ENCODE assay signal across 25 cellular contexts in genomic region chr13:45538382-45538781, GRCh38.
A peak's percentile ranks its signal among the peaks of the same experiment; 100 is the strongest.
DNase-seq lines count a peak whose midpoint lies in the region; ATAC-seq, FAIRE-seq and TF ChIP-seq lines count a peak whose summit lies in the region.
"Had no signal": no experiment of that assay in that cellular context is flagged by ENCODE, and none has a peak within 500 bp of the region (broad histone marks: within the 10 kb centered on the region; RNA-seq: fewer than 3 reads in every experiment).

No MANE protein-coding gene starts in this region.

- CTCF ChIA-PET in activated CD8-positive, alpha-beta memory T cell treated with anti-CD3 and anti-CD28 coated beads, Interleukin-2, amount 10 ng/mL, durations not matched to agents 7 days and 5 days (lab: Charles Lee) = interaction anchor here (0.6 kb wide), 1 partner anchor 309 kb away, joined by 3 read pairs; no protein-coding TSS in a partner anchor
- CTCF ChIA-PET in GM12878 (lab: Yijun Ruan, JAX) = interaction anchor here (1.9 kb wide), 1 partner anchor 15 kb away, joined by 4 read pairs; no protein-coding TSS in a partner anchor
- CTCF ChIA-PET in T-cell (lab: Charles Lee) = no interaction called here

- H3K4me1 ChIP-seq in GM12878 (ENCODE audit: control insufficient read depth, insufficient read depth, low read length) = no peaks in the 10 kb centered on the region
- H3K4me1 ChIP-seq: adrenal gland, breast epithelium, left lung, transverse colon had no signal

- RAD21 ChIA-PET in GM12878 (lab: Charles Lee; ENCODE audit: unreplicated experiment) = no interaction called here

- peak; percentile 39 for ATAC-seq in activated CD8-positive, alpha-beta memory T cell treated with anti-CD3 and anti-CD28 coated beads, Interleukin-2, amount 10 ng/mL, durations not matched to agents 7 days and 5 days
- ATAC-seq in HG02981 (IDR thresholded peaks at IDR 0.05; ENCODE audit: unreplicated experiment) (peak; percentile 47), GM12878 (peak; percentile 80), HG03521 (IDR thresholded peaks at IDR 0.05; ENCODE audit: unreplicated experiment) (no peak), T-cell (replicated peaks in 1 of 4) (no peak)
- peak; percentile 56 for ATAC-seq in stimulated activated naive CD8-positive, alpha-beta T cell treated with anti-CD3 and anti-CD28 coated beads, Interleukin-15, amount 100 ng/mL, for 72 hours
- ATAC-seq: left lung had no signal

- intact Hi-C loops in GM12878 (cut with micrococcal nuclease; ENCODE audit: unreplicated experiment) = no loop called here

- H2AFZ ChIP-seq in GM12878 (ENCODE audit: control insufficient read depth, low read depth, low read length) = no peak overlapping the region

- no peaks in the 10 kb centered on the region for H3K79me2 ChIP-seq in GM12878 (ENCODE audit: control insufficient read depth, insufficient read depth, low read length)

- FAIRE-seq in GM12878 (lab: Jason Lieb, UNC) = no peak
- FAIRE-seq: endometrium, GM12892 had no signal

- H4K20me1 ChIP-seq in GM12878 (ENCODE audit: control insufficient read depth, insufficient read depth) = no peaks in the 10 kb centered on the region

- DNase-seq in activated CD8-positive, alpha-beta memory T cell treated with anti-CD3 and anti-CD28 coated beads, Interleukin-2, amount 10 ng/mL, durations not matched to agents 7 days and 5 days = no peak
- no peak for DNase-seq in activated CD8-positive, alpha-beta memory T cell treated with anti-CD3 and anti-CD28 coated beads, Interleukin-2, amount 50 U/mL, for 4 hours
- DNase-seq in GM12878 (ENCODE audit: low read depth, low spot score) (no peak), T-cell (no peak)
- no peak for DNase-seq in stimulated activated naive CD8-positive, alpha-beta T cell treated with anti-CD3 and anti-CD28 coated beads, Interleukin-15, amount 100 ng/mL, for 72 hours
- no peak for DNase-seq in activated CD8-positive, alpha-beta memory T cell treated with anti-CD3 and anti-CD28 coated beads, Interleukin-2, amount 50 U/mL, for 48 hours
- DNase-seq: adrenal gland; CD4-positive, CD25-positive, alpha-beta regulatory T cell; DMS79 treated with DMSO at 0.1 percent for 48 hours; glutamatergic neuron; HCEC 1CT; NCI-H1436 treated with DMSO at 0.1 percent for 48 hours; NCI-H524; posterior cingulate gyrus; stimulated activated naive CD4-positive, alpha-beta T cell; transverse colon had no signal

- H3K27me3 ChIP-seq in GM12878 (replicated peaks in 1 of 2; ENCODE audit: control insufficient read depth in 2 of 2, insufficient read depth in 2 of 2, low read length in 1 of 2) = no peaks in the 10 kb centered on the region
- H3K27me3 ChIP-seq: adrenal gland, breast epithelium, left lung, transverse colon had no signal

- H3K36me3 Mint-ChIP-seq in activated CD8-positive, alpha-beta memory T cell treated with anti-CD3 and anti-CD28 coated beads, Interleukin-2, amount 10 ng/mL, durations not matched to agents 7 days and 5 days = peaks cover 7% of the 10 kb centered on the region
- H3K36me3 Mint-ChIP-seq in T-cell = peaks cover 23% of the 10 kb centered on the region

- BruUV-seq in GM12878 (replicated peaks; lab: Mats Ljungman, UMichigan) = no TSS peak

- POLR2A ChIA-PET in GM12878 (lab: Charles Lee) (no interaction called here), T-cell (lab: Charles Lee) (no interaction called here)

- in situ Hi-C loops in GM12878 (cut with MboI) = no loop called here

- no peaks in the 10 kb centered on the region for H3K9me3 ChIP-seq in GM12878 (replicated peaks; ENCODE audit: control insufficient read depth, insufficient read depth, low read length)
- H3K9me3 ChIP-seq: adrenal gland, breast epithelium, left lung, transverse colon had no signal

- TF ChIP-seq POLR2A in GM12878 (IDR thresholded peaks at IDR 0.05; ENCODE audit: low read depth, low read length) = peak; percentile 16; the same call in 1 of the 2 replicates

- H3K36me3 ChIP-seq in GM12878 (ENCODE audit: control insufficient read depth in 2 of 2, insufficient read depth in 2 of 2, low read length in 1 of 2) = peaks cover 3 to 17% of the 10 kb centered on the region in 2 experiments; a peak in 3 of 4 replicates
- H3K36me3 ChIP-seq: breast epithelium had no signal

- SMC1A ChIA-PET in GM12878 (lab: Charles Lee; ENCODE audit: uncharacterized antibody, unreplicated experiment) = interaction anchor here (1.4 kb wide), 1 partner anchor 38 kb away, joined by 4 read pairs; no protein-coding TSS in a partner anchor

- no peak overlapping the region for H3K4me2 ChIP-seq in GM12878 (ENCODE audit: control insufficient read depth, insufficient read depth)

- no peaks in the 10 kb centered on the region for H3K27me3 Mint-ChIP-seq in activated CD8-positive, alpha-beta memory T cell treated with anti-CD3 and anti-CD28 coated beads, Interleukin-2, amount 10 ng/mL, durations not matched to agents 7 days and 5 days
- no peaks in the 10 kb centered on the region for H3K27me3 Mint-ChIP-seq in stimulated activated naive CD8-positive, alpha-beta T cell treated with anti-CD3 and anti-CD28 coated beads, Interleukin-15, amount 100 ng/mL, for 72 hours
- no peaks in the 10 kb centered on the region for H3K27me3 Mint-ChIP-seq in T-cell
- H3K27me3 Mint-ChIP-seq: CD4-positive, CD25-positive, alpha-beta regulatory T cell; natural killer cell treated with Interleukin-12 subunit alpha and Interleukin-12 subunit beta and Interleukin-15 and Interleukin-18, amount 100 ng/mL, for 72 hours had no signal

- no peak overlapping the region for H3K27ac Mint-ChIP-seq in activated CD8-positive, alpha-beta memory T cell treated with anti-CD3 and anti-CD28 coated beads, Interleukin-2, amount 10 ng/mL, durations not matched to agents 7 days and 5 days
- no peak overlapping the region for H3K27ac Mint-ChIP-seq in stimulated activated naive CD8-positive, alpha-beta T cell treated with anti-CD3 and anti-CD28 coated beads, Interleukin-15, amount 100 ng/mL, for 72 hours
- H3K27ac Mint-ChIP-seq in T-cell = peak overlapping the region in 1 of 2 donors; percentile 13

- no peak overlapping the region for H3K27ac ChIP-seq in GM12878 (ENCODE audit: control insufficient read depth, insufficient read depth)
- H3K27ac ChIP-seq: adrenal gland, breast epithelium, coronary artery, left lung, transverse colon, VCaP had no signal

- H3K9ac ChIP-seq in GM12878 (ENCODE audit: control insufficient read depth, insufficient read depth, low read length) = no peak overlapping the region

- TF ChIP-seq RAD21 in GM12878 (IDR thresholded peaks at IDR 0.05; ENCODE audit: insufficient read depth, low read depth, low read length) = no peak

- H3K4me3 ChIP-seq in GM12878 = no peak overlapping the region
- H3K4me3 ChIP-seq: adrenal gland, breast epithelium, coronary artery, left lung, transverse colon had no signal

- H3K4me1 Mint-ChIP-seq in activated CD8-positive, alpha-beta memory T cell treated with anti-CD3 and anti-CD28 coated beads, Interleukin-2, amount 10 ng/mL, durations not matched to agents 7 days and 5 days = peaks cover 20% of the 10 kb centered on the region
- H3K4me1 Mint-ChIP-seq in stimulated activated naive CD8-positive, alpha-beta T cell treated with anti-CD3 and anti-CD28 coated beads, Interleukin-15, amount 100 ng/mL, for 72 hours = no peaks in the 10 kb centered on the region
- H3K4me1 Mint-ChIP-seq in T-cell = no peaks in the 10 kb centered on the region

- TF ChIP-seq EP300 in GM12878 (IDR thresholded peaks at IDR 0.05; ENCODE audit: borderline replicate concordance in 1 of 2, control insufficient read depth in 1 of 2, low read depth in 2 of 2, low read length in 2 of 2) = peak in 1 of 2 experiments; percentile 54; a peak in 2 of 4 replicates

- no peak overlapping the region for H3K4me3 Mint-ChIP-seq in activated CD8-positive, alpha-beta memory T cell treated with anti-CD3 and anti-CD28 coated beads, Interleukin-2, amount 10 ng/mL, durations not matched to agents 7 days and 5 days
- H3K4me3 Mint-ChIP-seq in stimulated activated naive CD8-positive, alpha-beta T cell treated with anti-CD3 and anti-CD28 coated beads, Interleukin-15, amount 100 ng/mL, for 72 hours = no peak overlapping the region
- no peak overlapping the region for H3K4me3 Mint-ChIP-seq in T-cell
- H3K4me3 Mint-ChIP-seq: CD4-positive, CD25-positive, alpha-beta regulatory T cell; natural killer cell treated with Interleukin-12 subunit alpha and Interleukin-12 subunit beta and Interleukin-15 and Interleukin-18, amount 100 ng/mL, for 72 hours had no signal

- no peaks in the 10 kb centered on the region for H3K9me3 Mint-ChIP-seq in activated CD8-positive, alpha-beta memory T cell treated with anti-CD3 and anti-CD28 coated beads, Interleukin-2, amount 10 ng/mL, durations not matched to agents 7 days and 5 days (ENCODE audit: low read depth)
- no peaks in the 10 kb centered on the region for H3K9me3 Mint-ChIP-seq in stimulated activated naive CD8-positive, alpha-beta T cell treated with anti-CD3 and anti-CD28 coated beads, Interleukin-15, amount 100 ng/mL, for 72 hours
- H3K9me3 Mint-ChIP-seq in T-cell = no peaks in the 10 kb centered on the region
- H3K9me3 Mint-ChIP-seq: CD4-positive, CD25-positive, alpha-beta regulatory T cell; natural killer cell treated with Interleukin-12 subunit alpha and Interleukin-12 subunit beta and Interleukin-15 and Interleukin-18, amount 100 ng/mL, for 72 hours had no signal

- TF ChIP-seq CTCF in GM12878 (IDR thresholded peaks at IDR 0.05 in 2 of 3, conservative IDR thresholded peaks at IDR 0.05 in 1 of 3; ENCODE audit: control insufficient read depth in 2 of 3, extremely low read depth in 1 of 3, insufficient read depth in 1 of 3, low read depth in 3 of 3, low read length in 3 of 3) = no peak

- 61% methylated on average over 2 of the region's 2 CpGs for WGBS in GM12878 (ENCODE audit: insufficient coverage, insufficient replicate concordance, low lambda C conversion rate, missing lambda C conversion rate)

TF ChIP-seq in GM12878, 131 proteins besides CTCF, POLR2A, EP300 and RAD21 (continues in another document):
- TF ChIP-seq MEF2B (IDR thresholded peaks at IDR 0.05; ENCODE audit: partially characterized antibody, poor library complexity, severe bottlenecking) (peak; percentile 40), NKRF (conservative IDR thresholded peaks at IDR 0.05) (no peak)

Comparison
In these comparisons a context has a peak if more than half of its experiments do, and no peak if none do; other contexts are left out.
1. ATAC-seq: peak in activated CD8-positive, alpha-beta memory T cell treated with anti-CD3 and anti-CD28 coated beads, Interleukin-2, amount 10 ng/mL, durations not matched to agents 7 days and 5 days (single experiment), HG02981 (single experiment), GM12878 (single experiment) and stimulated activated naive CD8-positive, alpha-beta T cell treated with anti-CD3 and anti-CD28 coated beads, Interleukin-15, amount 100 ng/mL, for 72 hours (single experiment); none in HG03521 (single experiment) and T-cell (0 of 4).
2. CTCF ChIA-PET loops: an anchor here in activated CD8-positive, alpha-beta memory T cell treated with anti-CD3 and anti-CD28 coated beads, Interleukin-2, amount 10 ng/mL, durations not matched to agents 7 days and 5 days (0.6 kb wide) and GM12878 (1.9 kb wide); none called in T-cell.